In the genomic region with DNA sequence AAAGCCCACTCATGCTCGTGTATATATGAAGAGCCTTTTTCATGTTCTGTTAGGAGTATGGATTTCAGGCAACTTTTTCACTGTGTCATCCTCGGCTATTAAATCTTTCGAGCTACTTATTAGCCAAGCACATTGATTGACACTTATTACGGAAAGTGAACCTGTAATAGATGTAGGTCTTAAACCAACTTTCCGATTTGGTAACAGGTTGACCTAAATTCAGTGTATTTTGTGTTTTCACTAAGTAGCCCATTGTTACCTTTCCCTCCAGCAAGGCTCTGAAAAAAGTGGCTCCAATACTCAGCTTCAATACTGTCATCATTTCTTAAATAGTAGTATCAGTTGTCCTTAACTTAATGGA, we compare ENCODE assay signal across 8 cellular contexts. TPM values are rescaled to one million over a fixed set of nuclear protein-coding genes. Genes with fewer than 3 reads are reported as not detected.
DNase-seq lines count a peak whose midpoint lies in the region; ATAC-seq and TF ChIP-seq lines count a peak whose summit lies in the region.

No MANE protein-coding gene starts in this region.

- H3K4me1 ChIP-seq in cardiac muscle cell (ENCODE audit: low read depth) (no peaks in the 10 kb centered on the region), upper lobe of right lung (peaks cover 22% of the 10 kb centered on the region)

- H3K4me1 Mint-ChIP-seq in memory B cell: peaks cover 14% of the 10 kb centered on the region

- ATAC-seq in left ventricle myocardium superior (no peak), memory B cell (ENCODE audit: low read depth) (no peak), upper lobe of right lung (no peak), GM18858 (IDR thresholded peaks at IDR 0.05; ENCODE audit: unreplicated experiment) (no peak)

- no peaks in the 10 kb centered on the region for H3K9me3 Mint-ChIP-seq in memory B cell

- H3K36me3 Mint-ChIP-seq in memory B cell: peaks cover 4% of the 10 kb centered on the region

- H3K27ac ChIP-seq in cardiac muscle cell (peak overlapping the region; percentile 98), upper lobe of right lung (peak overlapping the region; percentile 98)

- H3K27ac Mint-ChIP-seq in memory B cell: peak overlapping the region; percentile 94

- H3K36me3 ChIP-seq in cardiac muscle cell (no peaks in the 10 kb centered on the region), upper lobe of right lung (no peaks in the 10 kb centered on the region)

- no peaks in the 10 kb centered on the region for H3K9me3 ChIP-seq in cardiac muscle cell (ENCODE audit: low read depth)
- H3K9me3 ChIP-seq in upper lobe of right lung: no peaks in the 10 kb centered on the region

- H3K4me3 Mint-ChIP-seq in memory B cell: peak overlapping the region; percentile 96

- in situ Hi-C loops in astrocyte of the cerebellum (cut with HindIII; ENCODE audit: low sequenced_read_pairs): no loop called here

- no peaks in the 10 kb centered on the region for H3K27me3 Mint-ChIP-seq in memory B cell

- DNase-seq in cardiac muscle cell (ENCODE audit: low read depth in 1 of 2, low spot score in 1 of 2): no peak
- DNase-seq in left ventricle myocardium superior: no peak
- DNase-seq in astrocyte of the cerebellum (ENCODE audit: low read depth): no peak
- DNase-seq in memory B cell (ENCODE audit: low spot score in 2 of 2): no peak
- no peak for DNase-seq in upper lobe of right lung
- no peak for DNase-seq in NCI-H2107 treated with DMSO at 0.1 percent for 48 hours (lab: John Stamatoyannopoulos, UW; ENCODE audit: unreplicated experiment)
- DNase-seq in NCI-H1417 treated with DMSO at 0.1 percent for 48 hours (lab: John Stamatoyannopoulos, UW): no peak

- intact Hi-C loops in left ventricle myocardium superior (cut with micrococcal nuclease) (no loop called here), upper lobe of right lung (cut with DNase I) (no loop called here)

- peak overlapping the region; percentile 93 for H3K4me3 ChIP-seq in cardiac muscle cell
- peak overlapping the region; percentile 75 for H3K4me3 ChIP-seq in astrocyte of the cerebellum (ENCODE audit: low read depth, low read length)
- H3K4me3 ChIP-seq in upper lobe of right lung: peak overlapping the region; percentile 97

- no peaks in the 10 kb centered on the region for H3K27me3 ChIP-seq in cardiac muscle cell
- H3K27me3 ChIP-seq in upper lobe of right lung: no peaks in the 10 kb centered on the region

- no peak for TF ChIP-seq CTCF in cardiac muscle cell (IDR thresholded peaks at IDR 0.05; ENCODE audit: low read depth, low read length)
- no peak for TF ChIP-seq CTCF in astrocyte of the cerebellum (IDR thresholded peaks at IDR 0.05; ENCODE audit: low read depth, low read length, missing control alignments)
- TF ChIP-seq CTCF in upper lobe of right lung (IDR thresholded peaks at IDR 0.05): no peak

RNA-seq across cellular contexts. Expression of a gene that starts 1.7 kb away (rescaled TPM):
- 19.1 and 48.6 TPM in 2 replicates for total RNA-seq in cardiac muscle cell
- 18.5 and 35.4 TPM in 2 replicates for polyA plus RNA-seq in cardiac muscle cell
- 43.5 TPM for total RNA-seq in left ventricle myocardium superior
- 77.8 TPM for total RNA-seq in upper lobe of right lung

RNA-seq across cellular contexts. Expression of a gene that starts 29.2 kb away (rescaled TPM):
- 21.7 and 61.3 TPM in 2 replicates for total RNA-seq in cardiac muscle cell
- polyA plus RNA-seq in cardiac muscle cell: 54.5 and 61.2 TPM in 2 replicates
- 14.1 TPM for total RNA-seq in left ventricle myocardium superior
- 17.4 TPM for total RNA-seq in upper lobe of right lung

RNA-seq across cellular contexts. Expression of a gene that starts 29.3 kb away (rescaled TPM):
- 2.9 and 5.0 TPM in 2 replicates for total RNA-seq in cardiac muscle cell
- polyA plus RNA-seq in cardiac muscle cell: 8.2 and 9.3 TPM in 2 replicates
- 1.0 TPM for total RNA-seq in left ventricle myocardium superior
- total RNA-seq in upper lobe of right lung: 1.6 TPM
